8 cellular contexts compared by ENCODE assay signal in the genomic region with DNA sequence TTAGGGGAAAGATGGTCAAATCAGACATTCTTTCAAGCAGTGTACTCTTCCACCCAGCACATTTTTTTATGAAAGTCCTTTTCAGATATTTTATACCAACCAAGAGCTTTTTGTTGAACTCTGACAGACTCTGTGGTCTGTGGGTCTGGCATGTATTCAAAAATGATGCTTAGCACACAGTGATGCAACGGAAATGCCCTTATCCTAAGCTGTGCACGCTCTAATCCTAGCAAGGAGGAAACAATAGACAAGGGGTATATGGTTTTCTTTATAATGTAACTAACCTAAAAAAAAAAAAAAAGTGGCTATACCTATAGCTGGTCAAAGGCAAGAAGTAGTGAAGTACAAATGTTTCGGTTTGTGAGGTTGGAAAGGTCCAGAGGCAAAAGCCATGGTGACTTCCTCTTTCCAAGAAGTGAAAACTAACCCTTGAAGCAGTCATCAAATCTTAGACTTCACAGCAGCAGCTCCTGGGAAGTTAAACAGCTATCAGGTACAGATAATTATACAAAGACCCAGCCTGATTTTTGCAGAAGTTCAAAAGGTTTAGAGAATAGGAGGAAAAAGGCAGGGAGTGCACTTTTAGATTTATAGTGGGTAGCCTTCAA.
DNase-seq lines count a peak whose midpoint lies in the region; ATAC-seq, FAIRE-seq and TF ChIP-seq lines count a peak whose summit lies in the region.

No MANE protein-coding gene starts in this region.

- FAIRE-seq in GM12891 (lab: Jason Lieb, UNC), result no peak

- H3K9me3 Mint-ChIP-seq in stimulated activated memory B cell treated with anti-CD40 and anti-IgM and Interleukin-4, amounts not matched to agents 10 μg/mL and 1 μg/mL and 100 μg/mL, for 72 hours, result no peaks in the 10 kb centered on the region
- H3K9me3 Mint-ChIP-seq in activated T-cell treated with anti-CD3 and anti-CD28 coated beads, Interleukin-2, amount 50 U/mL, for 4 hours, result no peaks in the 10 kb centered on the region

- H3K36me3 Mint-ChIP-seq in stimulated activated memory B cell treated with anti-CD40 and anti-IgM and Interleukin-4, amounts not matched to agents 10 μg/mL and 1 μg/mL and 100 μg/mL, for 72 hours, result no peaks in the 10 kb centered on the region
- H3K36me3 Mint-ChIP-seq in activated T-cell treated with anti-CD3 and anti-CD28 coated beads, Interleukin-2, amount 50 U/mL, for 4 hours (ENCODE audit: insufficient read depth), result peaks cover 5% of the 10 kb centered on the region

- H3K27ac Mint-ChIP-seq in stimulated activated memory B cell treated with anti-CD40 and anti-IgM and Interleukin-4, amounts not matched to agents 10 μg/mL and 1 μg/mL and 100 μg/mL, for 72 hours, result no peak overlapping the region

- DNase-seq in GM12891 (ENCODE audit: insufficient read length, low spot score) (no peak), RKO (ENCODE audit: low spot score) (peak; percentile 52), fibroblast of peridontal ligament (ENCODE audit: extremely low read depth) (peak; percentile 98), DMS153 treated with DMSO at 0.1 percent for 48 hours (lab: John Stamatoyannopoulos, UW; ENCODE audit: unreplicated experiment) (no peak)
- DNase-seq in activated T-cell treated with anti-CD3 and anti-CD28 coated beads, Interleukin-2, amount 50 U/mL, for 4 hours, result no peak

- H3K4me3 Mint-ChIP-seq in stimulated activated memory B cell treated with anti-CD40 and anti-IgM and Interleukin-4, amounts not matched to agents 10 μg/mL and 1 μg/mL and 100 μg/mL, for 72 hours, result no peak overlapping the region
- no peak overlapping the region for H3K4me3 Mint-ChIP-seq in activated T-cell treated with anti-CD3 and anti-CD28 coated beads, Interleukin-2, amount 50 U/mL, for 4 hours

- no peaks in the 10 kb centered on the region for H3K27me3 Mint-ChIP-seq in stimulated activated memory B cell treated with anti-CD40 and anti-IgM and Interleukin-4, amounts not matched to agents 10 μg/mL and 1 μg/mL and 100 μg/mL, for 72 hours
- no peaks in the 10 kb centered on the region for H3K27me3 Mint-ChIP-seq in activated T-cell treated with anti-CD3 and anti-CD28 coated beads, Interleukin-2, amount 50 U/mL, for 4 hours (ENCODE audit: low read depth)

- H3K4me1 Mint-ChIP-seq in stimulated activated memory B cell treated with anti-CD40 and anti-IgM and Interleukin-4, amounts not matched to agents 10 μg/mL and 1 μg/mL and 100 μg/mL, for 72 hours, result peaks cover 19% of the 10 kb centered on the region
- H3K4me1 Mint-ChIP-seq in activated T-cell treated with anti-CD3 and anti-CD28 coated beads, Interleukin-2, amount 50 U/mL, for 4 hours (ENCODE audit: low read depth), result peaks cover 11% of the 10 kb centered on the region

- peak; percentile 62 for ATAC-seq in HG02885 (IDR thresholded peaks at IDR 0.05; ENCODE audit: poor library complexity, unreplicated experiment)
- ATAC-seq in stimulated activated memory B cell treated with anti-CD40 and anti-IgM and Interleukin-4, amounts not matched to agents 10 μg/mL and 1 μg/mL and 100 μg/mL, for 72 hours, result peak; percentile 62
- no peak for ATAC-seq in HG03025 (IDR thresholded peaks at IDR 0.05; ENCODE audit: low FRiP score, unreplicated experiment)
- ATAC-seq in activated T-cell treated with anti-CD3 and anti-CD28 coated beads, Interleukin-2, amount 50 U/mL, for 4 hours, result no peak

- no peak for TF ChIP-seq POLR2A in GM12891 (IDR thresholded peaks at IDR 0.05; ENCODE audit: low read depth, low read length)

TF ChIP-seq in GM12891, 5 proteins besides CTCF, POLR2A, EP300 and RAD21:
- peak; percentile 71 for TF ChIP-seq SPI1 (IDR thresholded peaks at IDR 0.05; ENCODE audit: low read depth, low read length)
- no peak for TF ChIP-seq TAF1 (IDR thresholded peaks at IDR 0.05; ENCODE audit: low read depth, low read length)

Comparison
In these comparisons a context has a peak if more than half of its experiments do, and no peak if none do; other contexts are left out.
1. DNase-seq: peak in RKO (single experiment) and fibroblast of peridontal ligament (single experiment); none in GM12891 (single experiment), activated T-cell treated with anti-CD3 and anti-CD28 coated beads, Interleukin-2, amount 50 U/mL, for 4 hours (single experiment) and DMS153 treated with DMSO at 0.1 percent for 48 hours (single experiment).
2. ATAC-seq: peak in HG02885 (single experiment) and stimulated activated memory B cell treated with anti-CD40 and anti-IgM and Interleukin-4, amounts not matched to agents 10 μg/mL and 1 μg/mL and 100 μg/mL, for 72 hours (single experiment); none in HG03025 (single experiment) and activated T-cell treated with anti-CD3 and anti-CD28 coated beads, Interleukin-2, amount 50 U/mL, for 4 hours (0 of 2).